ENCODE assay signal across 8 cellular contexts in the genomic region with DNA sequence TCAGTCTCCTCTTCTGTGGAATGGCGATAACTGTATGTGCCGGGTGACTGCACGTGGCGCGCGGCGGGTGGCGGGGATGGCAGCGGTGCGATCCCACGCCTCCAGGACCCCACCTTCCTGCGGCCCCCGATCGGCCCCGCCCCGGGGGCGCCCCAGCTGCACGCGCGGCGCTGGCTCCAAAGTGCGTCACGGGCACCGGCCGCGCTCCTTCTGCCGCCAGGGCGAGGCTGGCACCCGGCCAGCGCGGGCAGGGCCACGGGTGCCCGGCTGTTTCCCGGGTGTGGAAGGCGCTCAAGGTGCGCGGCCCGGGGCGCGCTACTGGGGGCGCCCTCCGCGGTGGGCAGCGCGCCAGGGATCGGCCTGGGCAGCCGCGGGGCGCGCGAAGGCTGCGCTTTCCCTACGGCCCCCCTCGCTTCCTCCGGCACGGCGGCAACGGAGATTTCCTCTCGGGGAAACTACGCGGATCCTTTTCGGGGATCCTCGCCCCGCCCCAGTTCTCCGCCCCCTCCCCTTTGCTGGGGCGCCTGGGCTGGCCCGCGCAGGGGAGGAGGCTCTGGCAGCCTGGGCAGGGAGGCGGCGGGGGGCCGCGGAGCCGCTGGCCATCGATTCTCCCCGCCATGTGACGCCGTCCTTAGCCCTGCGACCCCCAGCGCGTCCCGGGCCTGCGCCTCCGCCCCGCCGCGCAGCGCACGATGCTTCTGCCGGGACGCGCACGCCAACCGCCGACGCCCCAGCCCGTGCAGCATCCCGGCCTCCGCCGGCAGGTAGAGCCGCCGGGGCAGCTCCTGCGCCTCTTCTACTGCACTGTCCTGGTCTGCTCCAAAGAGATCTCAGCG. TPM values are rescaled to one million over a fixed set of nuclear protein-coding genes. Genes with fewer than 3 reads are reported as not detected.
DNase-seq lines count a peak whose midpoint lies in the region; ATAC-seq and TF ChIP-seq lines count a peak whose summit lies in the region.

A gene with protein sequence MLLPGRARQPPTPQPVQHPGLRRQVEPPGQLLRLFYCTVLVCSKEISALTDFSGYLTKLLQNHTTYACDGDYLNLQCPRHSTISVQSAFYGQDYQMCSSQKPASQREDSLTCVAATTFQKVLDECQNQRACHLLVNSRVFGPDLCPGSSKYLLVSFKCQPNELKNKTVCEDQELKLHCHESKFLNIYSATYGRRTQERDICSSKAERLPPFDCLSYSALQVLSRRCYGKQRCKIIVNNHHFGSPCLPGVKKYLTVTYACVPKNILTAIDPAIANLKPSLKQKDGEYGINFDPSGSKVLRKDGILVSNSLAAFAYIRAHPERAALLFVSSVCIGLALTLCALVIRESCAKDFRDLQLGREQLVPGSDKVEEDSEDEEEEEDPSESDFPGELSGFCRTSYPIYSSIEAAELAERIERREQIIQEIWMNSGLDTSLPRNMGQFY (plus strand): TSS at position 545 of the 836 bp plus-strand sequence. CDS start 148 bp downstream, at position 693.

- TF ChIP-seq CTCF in HCT116 (IDR thresholded peaks at IDR 0.05 in 2 of 3, conservative IDR thresholded peaks at IDR 0.05 in 1 of 3; ENCODE audit: borderline replicate concordance in 1 of 3, insufficient read depth in 1 of 3, low read depth in 2 of 3, low read length in 2 of 3) (0 out of 6 replicates have a peak, but pooled peaks of 2 of the 3 experiments have one; percentile 5 to 14), ovary (IDR thresholded peaks at IDR 0.05) (peak in 1 of 3 donors; percentile 75), thoracic aorta (IDR thresholded peaks at IDR 0.05) (no peak)

- POLR2A ChIA-PET in HCT116 (lab: Charles Lee), result interaction anchor here (0.5 to 1.2 kb wide), 3 partner anchors 11 to 58 kb away, joined by 3 to 5 read pairs (median 3); no protein-coding TSS in a partner anchor
- POLR2A ChIA-PET in activated naive CD8-positive, alpha-beta T cell treated with anti-CD3 and anti-CD28 coated beads, Interleukin-2, amount 10 ng/mL, durations not matched to agents 7 days and 5 days (lab: Charles Lee), result interaction anchor here (0.5 to 1.1 kb wide), 3 partner anchors 18 to 515 kb away, joined by 3 to 7 read pairs (median 4); partner anchors contain the start of gene URB1

- no peaks in the 10 kb centered on the region for H4K20me1 ChIP-seq in HCT116 (ENCODE audit: insufficient read depth)

- no peak for TF ChIP-seq RAD21 in HCT116 (IDR thresholded peaks at IDR 0.05; ENCODE audit: low read depth)

- H3K27me3 ChIP-seq in HCT116 (ENCODE audit: insufficient read depth, low read length) (no peaks in the 10 kb centered on the region), ovary (no peaks in the 10 kb centered on the region), thoracic aorta (replicated peaks; ENCODE audit: insufficient read depth) (no peaks in the 10 kb centered on the region)

- H3K9ac ChIP-seq in HCT116 (ENCODE audit: low read length), result peak within 1 kb of the TSS; percentile 90

- H3K36me3 ChIP-seq in HCT116 (ENCODE audit: control insufficient read depth in 1 of 2, insufficient read depth in 2 of 2, low read length in 2 of 2) (peaks cover 0 to 4% of the 10 kb centered on the region in 2 experiments; a peak in 1 of 4 replicates), ovary (no peaks in the 10 kb centered on the region), thoracic aorta (no peaks in the 10 kb centered on the region)

- H3K9me3 Mint-ChIP-seq in activated naive CD8-positive, alpha-beta T cell treated with anti-CD3 and anti-CD28 coated beads, Interleukin-2, amount 10 ng/mL, durations not matched to agents 7 days and 5 days, result no peaks in the 10 kb centered on the region

- H3K4me2 ChIP-seq in HCT116 (ENCODE audit: low read length), result peak within 1 kb of the TSS; percentile 99

- peak within 1 kb of the TSS; percentile 92 for H3K4me3 Mint-ChIP-seq in activated naive CD8-positive, alpha-beta T cell treated with anti-CD3 and anti-CD28 coated beads, Interleukin-2, amount 10 ng/mL, durations not matched to agents 7 days and 5 days

- peaks cover 30% of the 10 kb centered on the region for H3K4me1 Mint-ChIP-seq in activated naive CD8-positive, alpha-beta T cell treated with anti-CD3 and anti-CD28 coated beads, Interleukin-2, amount 10 ng/mL, durations not matched to agents 7 days and 5 days

- no peaks in the 10 kb centered on the region for H3K27me3 Mint-ChIP-seq in activated naive CD8-positive, alpha-beta T cell treated with anti-CD3 and anti-CD28 coated beads, Interleukin-2, amount 10 ng/mL, durations not matched to agents 7 days and 5 days

- TF ChIP-seq EP300 in ovary (IDR thresholded peaks at IDR 0.05), result no peak

- peak within 1 kb of the TSS; percentile 77 to 85 for H3K4me3 ChIP-seq in HCT116 (replicated peaks in 1 of 2; ENCODE audit: low read depth in 1 of 2, low read length in 2 of 2)
- H3K4me3 ChIP-seq in ovary, result peak within 1 kb of the TSS; percentile 59
- peak within 1 kb of the TSS; percentile 97 for H3K4me3 ChIP-seq in thoracic aorta

- TF ChIP-seq POLR2A in HCT116 (IDR thresholded peaks at IDR 0.05; ENCODE audit: borderline replicate concordance, extremely low read depth, insufficient read depth, insufficient read length), result no peak
- peak; percentile 28 for TF ChIP-seq POLR2A in ovary (IDR thresholded peaks at IDR 0.05)

- 0 to 1% (median 0%) methylated on average over 80 to 103 of the region's 103 CpGs for WGBS in ovary, 3 donors

- H3K27ac ChIP-seq in HCT116 (ENCODE audit: low read depth, low read length) (peak within 1 kb of the TSS; percentile 98), ovary (peak within 1 kb of the TSS; percentile 96 to 99), thoracic aorta (peak within 1 kb of the TSS; percentile 99 to 100)

- no TSS peak for BruUV-seq in HCT116 (replicated peaks; lab: Mats Ljungman, UMichigan)

- H2AFZ ChIP-seq in HCT116 (ENCODE audit: low read depth, low read length, poor library complexity, severe bottlenecking), result no peak within 1 kb of the TSS

- H3K9me3 ChIP-seq in HCT116 (ENCODE audit: control insufficient read depth in 1 of 2, insufficient read depth in 1 of 2, low read depth in 1 of 2, low read length in 2 of 2), result no peaks in the 10 kb centered on the region
- no peaks in the 10 kb centered on the region for H3K9me3 ChIP-seq in ovary
- H3K9me3 ChIP-seq in thoracic aorta, result no peaks in the 10 kb centered on the region

- H3K79me2 ChIP-seq in HCT116 (ENCODE audit: insufficient read depth, low read length), result peaks cover 48% of the 10 kb centered on the region

- H3K36me3 Mint-ChIP-seq in activated naive CD8-positive, alpha-beta T cell treated with anti-CD3 and anti-CD28 coated beads, Interleukin-2, amount 10 ng/mL, durations not matched to agents 7 days and 5 days, result no peaks in the 10 kb centered on the region

- H3K27ac Mint-ChIP-seq in activated naive CD8-positive, alpha-beta T cell treated with anti-CD3 and anti-CD28 coated beads, Interleukin-2, amount 10 ng/mL, durations not matched to agents 7 days and 5 days, result peak within 1 kb of the TSS; percentile 90

- DNase-seq in HCT116 (ENCODE audit: low read depth, low spot score) (no peak), SW480 (ENCODE audit: low spot score) (peak; percentile 86), Right ventricle myocardium inferior (ENCODE audit: missing footprints) (peak; percentile 84), ovary (peak; percentile 71 to 86 (median 79)), thoracic aorta (ENCODE audit: low spot score) (no peak), NCI-H526 treated with DMSO at 0.1 percent for 48 hours (lab: John Stamatoyannopoulos, UW) (no peak)
- peak; percentile 72 for DNase-seq in activated naive CD8-positive, alpha-beta T cell treated with anti-CD3 and anti-CD28 coated beads, Interleukin-2, amount 10 ng/mL, durations not matched to agents 7 days and 5 days

- ATAC-seq in HCT116 (peak; percentile 65), Right ventricle myocardium inferior (peak; percentile 68), thoracic aorta (ENCODE audit: insufficient number of reproducible peaks, low FRiP score, low read depth) (peak; percentile 53), GM19328 (IDR thresholded peaks at IDR 0.05; ENCODE audit: unreplicated experiment) (no peak)
- peak; percentile 58 for ATAC-seq in activated naive CD8-positive, alpha-beta T cell treated with anti-CD3 and anti-CD28 coated beads, Interleukin-2, amount 10 ng/mL, durations not matched to agents 7 days and 5 days (ENCODE audit: low read depth)

- H3K4me1 ChIP-seq in HCT116 (ENCODE audit: control insufficient read depth in 1 of 2, insufficient read depth in 2 of 2, low read length in 2 of 2), result peaks cover 29 to 43% of the 10 kb centered on the region in 2 experiments; a peak in 3 of 4 replicates
- H3K4me1 ChIP-seq in ovary (ENCODE audit: insufficient read depth), result peaks cover 9% of the 10 kb centered on the region
- peaks cover 21 to 45% of the 10 kb centered on the region in 2 donors for H3K4me1 ChIP-seq in thoracic aorta (ENCODE audit: control insufficient read depth in 1 of 2, low read depth in 2 of 2)

- RAD21 ChIA-PET in HCT116 (lab: Charles Lee; ENCODE audit: low non-redundant PET in 1 of 2, low total read pairs in 2 of 2, uncharacterized antibody in 2 of 2, unreplicated experiment in 2 of 2), result no interaction called here

- no peaks in the 10 kb centered on the region for H3K9me2 ChIP-seq in HCT116 (ENCODE audit: insufficient read depth)

- CTCF ChIA-PET in HCT116 (lab: Charles Lee), result interaction anchor here (1.1 to 3.7 kb wide), 4 partner anchors 9 to 189 kb away, joined by 3 to 22 read pairs (median 10); no protein-coding TSS in a partner anchor

- intact Hi-C loops in HCT116 (cut with micrococcal nuclease), result no loop called here
- intact Hi-C loops in Right ventricle myocardium inferior (cut with DNase I), result loop anchor here (2.0 to 5.0 kb wide), 3 partner anchors 44 to 200 kb away; partner anchors contain the start of gene CFAP298
- intact Hi-C loops in ovary (cut with DNase I), result loop anchor here in 3 of 4 donors (2.0 to 5.0 kb wide), 5 partner anchors 38 to 360 kb away; partner anchors contain the start of gene PAXBP1 (in 1 of the 3)

TF ChIP-seq in HCT116, 20 proteins besides CTCF, POLR2A, EP300 and RAD21:
- TF ChIP-seq TCF7L2 (IDR thresholded peaks at IDR 0.05; ENCODE audit: borderline replicate concordance, extremely low read depth, insufficient read depth, insufficient read length), result peak; percentile 60
- peak; percentile 67 for TF ChIP-seq ZFX (IDR thresholded peaks at IDR 0.05)
- no peak for TF ChIP-seq EGR1 (IDR thresholded peaks at IDR 0.05; ENCODE audit: low read depth)

RNA-seq across cellular contexts. Expression of the gene that starts here (rescaled TPM):
- total RNA-seq in HCT116 (2021; ENCODE audit: unreplicated experiment) (29.3 TPM), Right ventricle myocardium inferior (12.8 TPM), ovary (100 to 1,000 TPM in 1 of 7 donors, 10 to 100 TPM in 6; 27.1 to 156 (median 49.6) TPM), thoracic aorta (100 to 1,000 TPM in 1 of 2 donors, 10 to 100 TPM in 1; 81.2 to 115 TPM)
- polyA plus RNA-seq in HCT116 (2012), result 13.5 and 14.9 TPM in 2 replicates
- 10 to 100 TPM in 1 of 2 experiments, 1 to 10 TPM in 1; 9.3 to 12.4 TPM for total RNA-seq in activated naive CD8-positive, alpha-beta T cell treated with anti-CD3 and anti-CD28 coated beads, Interleukin-2, amount 10 ng/mL, durations not matched to agents 7 days and 5 days
- 10 to 100 TPM; 29.9 to 46.6 TPM for polyA plus RNA-seq in ovary

Comparison
In these comparisons a context has a peak if more than half of its experiments do, and no peak if none do; other contexts are left out.
1. DNase-seq: peak in SW480 (single experiment), activated naive CD8-positive, alpha-beta T cell treated with anti-CD3 and anti-CD28 coated beads, Interleukin-2, amount 10 ng/mL, durations not matched to agents 7 days and 5 days (single experiment), Right ventricle myocardium inferior (single experiment) and ovary (5 of 5); none in HCT116 (single experiment), thoracic aorta (single experiment) and NCI-H526 treated with DMSO at 0.1 percent for 48 hours (single experiment).
2. Peak in every context shown above with its lines, with median percentiles within 50 percentile points of each other: H3K27ac ChIP-seq and H3K4me3 ChIP-seq.